In the genomic region with DNA sequence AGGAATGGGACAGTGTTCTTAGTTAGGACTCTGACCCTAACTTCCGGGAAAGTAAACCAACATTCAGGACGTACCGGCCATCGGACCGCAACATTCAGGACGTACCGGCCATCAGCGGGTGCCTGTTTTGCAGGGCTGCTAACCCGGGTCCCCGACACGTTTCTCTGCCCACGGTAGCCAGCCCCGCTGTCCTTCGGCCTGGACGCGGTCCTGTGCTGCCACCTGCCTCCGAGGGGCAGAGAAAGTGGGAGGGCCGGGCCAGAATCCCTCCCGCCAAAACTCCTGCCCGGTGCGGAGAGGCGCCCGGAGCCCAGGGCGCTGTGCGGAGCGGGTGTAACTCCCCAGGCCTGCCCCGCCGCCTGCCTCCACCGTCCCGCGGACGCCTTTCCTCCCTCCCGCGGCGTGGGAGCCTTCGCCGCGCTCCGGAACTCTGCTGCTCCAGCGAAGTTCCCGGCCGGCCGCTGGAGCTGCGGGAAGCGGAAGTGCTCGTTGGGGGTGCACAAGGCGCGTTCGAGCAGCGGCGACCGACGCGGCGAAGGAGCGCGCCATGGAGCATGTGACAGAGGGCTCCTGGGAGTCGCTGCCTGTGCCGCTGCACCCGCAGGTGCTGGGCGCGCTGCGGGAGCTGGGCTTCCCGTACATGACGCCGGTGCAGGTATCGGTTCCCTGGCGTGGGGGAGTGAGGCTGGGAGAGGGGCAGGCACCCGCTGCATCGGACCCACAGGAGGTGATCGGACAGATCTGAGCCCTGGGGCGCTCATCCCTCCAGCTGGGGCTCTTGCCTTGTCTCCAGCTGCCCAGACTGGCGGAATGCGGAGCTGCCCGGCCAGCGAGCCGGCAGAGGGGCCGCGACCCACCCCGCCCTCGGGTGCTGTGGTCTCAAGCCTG, we compare ENCODE assay signal across 8 cellular contexts. TPM values are rescaled to one million over a fixed set of nuclear protein-coding genes. Genes with fewer than 3 reads are reported as not detected.
DNase-seq lines count a peak whose midpoint lies in the region; ATAC-seq and TF ChIP-seq lines count a peak whose summit lies in the region.

A gene with protein sequence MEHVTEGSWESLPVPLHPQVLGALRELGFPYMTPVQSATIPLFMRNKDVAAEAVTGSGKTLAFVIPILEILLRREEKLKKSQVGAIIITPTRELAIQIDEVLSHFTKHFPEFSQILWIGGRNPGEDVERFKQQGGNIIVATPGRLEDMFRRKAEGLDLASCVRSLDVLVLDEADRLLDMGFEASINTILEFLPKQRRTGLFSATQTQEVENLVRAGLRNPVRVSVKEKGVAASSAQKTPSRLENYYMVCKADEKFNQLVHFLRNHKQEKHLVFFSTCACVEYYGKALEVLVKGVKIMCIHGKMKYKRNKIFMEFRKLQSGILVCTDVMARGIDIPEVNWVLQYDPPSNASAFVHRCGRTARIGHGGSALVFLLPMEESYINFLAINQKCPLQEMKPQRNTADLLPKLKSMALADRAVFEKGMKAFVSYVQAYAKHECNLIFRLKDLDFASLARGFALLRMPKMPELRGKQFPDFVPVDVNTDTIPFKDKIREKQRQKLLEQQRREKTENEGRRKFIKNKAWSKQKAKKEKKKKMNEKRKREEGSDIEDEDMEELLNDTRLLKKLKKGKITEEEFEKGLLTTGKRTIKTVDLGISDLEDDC (plus strand): TSS at position 498 of the 888 bp plus-strand sequence. CDS start 50 bp downstream, at position 548.

- no peaks in the 10 kb centered on the region for H3K9me3 Mint-ChIP-seq in activated T-helper 2 cell treated with anti-CD3 and anti-CD28 coated beads, Interferon-gamma antibody, Interleukin-2, Interleukin-4, amounts not matched to agents 10 μg/mL and 5 μg/mL and 100 μg/mL, durations not matched to agents 14 hours and 24 hours and 36 hours

- H3K4me3 ChIP-seq in Jurkat, Clone E6-1 (ENCODE audit: low read length) = peak within 1 kb of the TSS; percentile 99
- peak within 1 kb of the TSS; percentile 100 for H3K4me3 ChIP-seq in fibroblast of the aortic adventitia (ENCODE audit: low read depth, low read length)
- peak within 1 kb of the TSS; percentile 83 for H3K4me3 ChIP-seq in neural cell (ENCODE audit: low read length)
- peak within 1 kb of the TSS; percentile 81 to 100 (median 98) for H3K4me3 ChIP-seq in stomach

- H3K27me3 Mint-ChIP-seq in activated T-helper 2 cell treated with anti-CD3 and anti-CD28 coated beads, Interferon-gamma antibody, Interleukin-2, Interleukin-4, amounts not matched to agents 10 μg/mL and 5 μg/mL and 100 μg/mL, durations not matched to agents 14 hours and 24 hours and 36 hours (ENCODE audit: low read depth) = no peaks in the 10 kb centered on the region

- peak in 1 of 4 donors; percentile 46 for TF ChIP-seq POLR2A in stomach (IDR thresholded peaks at IDR 0.05)

- H3K9me3 ChIP-seq in neural cell (ENCODE audit: low read length) (no peaks in the 10 kb centered on the region), stomach (no peaks in the 10 kb centered on the region)

- peaks cover 59% of the 10 kb centered on the region for H3K36me3 Mint-ChIP-seq in activated T-helper 2 cell treated with anti-CD3 and anti-CD28 coated beads, Interferon-gamma antibody, Interleukin-2, Interleukin-4, amounts not matched to agents 10 μg/mL and 5 μg/mL and 100 μg/mL, durations not matched to agents 14 hours and 24 hours and 36 hours (ENCODE audit: low read depth)

- no peaks in the 10 kb centered on the region for H3K27me3 ChIP-seq in neural cell (ENCODE audit: insufficient read depth, low read depth, low read length)
- no peaks in the 10 kb centered on the region for H3K27me3 ChIP-seq in stomach

- peak within 1 kb of the TSS; percentile 95 for H3K27ac Mint-ChIP-seq in activated T-helper 2 cell treated with anti-CD3 and anti-CD28 coated beads, Interferon-gamma antibody, Interleukin-2, Interleukin-4, amounts not matched to agents 10 μg/mL and 5 μg/mL and 100 μg/mL, durations not matched to agents 14 hours and 24 hours and 36 hours

- no peaks in the 10 kb centered on the region for H3K9me2 ChIP-seq in neural cell (ENCODE audit: insufficient read depth, low read length)

- peak within 1 kb of the TSS; percentile 85 for H2AFZ ChIP-seq in neural cell (ENCODE audit: low read depth, low read length)

- ATAC-seq in GM21576 (IDR thresholded peaks at IDR 0.05; ENCODE audit: unreplicated experiment) = peak; percentile 88

- H3K4me1 Mint-ChIP-seq in activated T-helper 2 cell treated with anti-CD3 and anti-CD28 coated beads, Interferon-gamma antibody, Interleukin-2, Interleukin-4, amounts not matched to agents 10 μg/mL and 5 μg/mL and 100 μg/mL, durations not matched to agents 14 hours and 24 hours and 36 hours (ENCODE audit: low read depth) = peaks cover 18% of the 10 kb centered on the region

- intact Hi-C loops in activated T-helper 2 cell treated with anti-CD3 and anti-CD28 coated beads, Interferon-gamma antibody, Interleukin-2, Interleukin-4, amounts not matched to agents 10 μg/mL and 5 μg/mL and 100 μg/mL, durations not matched to agents 14 hours and 24 hours and 36 hours (cut with micrococcal nuclease) = loop anchor here (1.0 to 5.0 kb wide), 3 partner anchors 17 to 370 kb away; a partner anchor contains a TSS
- intact Hi-C loops in stomach (cut with DNase I; ENCODE audit: low total_unique reads) = no loop called here

- H4K20me1 ChIP-seq in neural cell (ENCODE audit: insufficient read depth) = no peaks in the 10 kb centered on the region

- TF ChIP-seq RAD21 in neural cell (conservative IDR thresholded peaks at IDR 0.05) = peak; percentile 79

- 0 to 2% (median 1%) methylated on average over 25 to 81 of the region's 81 CpGs for WGBS in stomach, 5 donors

- H3K4me2 ChIP-seq in neural cell (ENCODE audit: low read length) = peak within 1 kb of the TSS; percentile 72

- peaks cover 33% of the 10 kb centered on the region for H3K79me2 ChIP-seq in neural cell (replicated peaks; ENCODE audit: insufficient read depth, low read length)

- H3K36me3 ChIP-seq in neural cell (ENCODE audit: insufficient read depth, low read length) (no peaks in the 10 kb centered on the region), stomach (peaks cover 14 to 56% (median 49%) of the 10 kb centered on the region in 4 donors)

- DNase-seq in DMS79 treated with DMSO at 0.1 percent for 48 hours (lab: John Stamatoyannopoulos, UW) = peak; percentile 67
- DNase-seq in Jurkat, Clone E6-1 (ENCODE audit: low read depth, low spot score) = peak; percentile 83
- peak; percentile 92 for DNase-seq in RPMI8226
- DNase-seq in activated T-helper 2 cell treated with anti-CD3 and anti-CD28 coated beads, Interferon-gamma antibody, Interleukin-2, Interleukin-4, amounts not matched to agents 10 μg/mL and 5 μg/mL and 100 μg/mL, durations not matched to agents 14 hours and 24 hours and 36 hours (ENCODE audit: low spot score) = peak; percentile 83
- DNase-seq in fibroblast of the aortic adventitia (ENCODE audit: low read depth) = peak; percentile 80
- DNase-seq in stomach = peak; percentile 87

- peak; percentile 42 for TF ChIP-seq CTCF in fibroblast of the aortic adventitia (IDR thresholded peaks at IDR 0.05; ENCODE audit: insufficient read depth, low read length)
- TF ChIP-seq CTCF in neural cell (IDR thresholded peaks at IDR 0.05; ENCODE audit: poor library complexity, severe bottlenecking) = peak; percentile 87
- TF ChIP-seq CTCF in stomach (IDR thresholded peaks at IDR 0.05) = peak in 3 of 7 experiments; percentile 21 to 73 (median 62)

- TF ChIP-seq EP300 in neural cell (conservative IDR thresholded peaks at IDR 0.05; ENCODE audit: poor library complexity, severe bottlenecking) (peak; percentile 83), stomach (IDR thresholded peaks at IDR 0.05) (no peak)

- peak within 1 kb of the TSS; percentile 88 for H3K9ac ChIP-seq in neural cell (ENCODE audit: low read length)

- H3F3A ChIP-seq in neural cell (ENCODE audit: insufficient read depth, low read length, poor library complexity, severe bottlenecking) = no peaks in the 10 kb centered on the region

- H3K27ac ChIP-seq in neural cell (ENCODE audit: low read length) (peak within 1 kb of the TSS; percentile 76), stomach (peak within 1 kb of the TSS; percentile 88 to 93 (median 90))

- peak within 1 kb of the TSS; percentile 96 for H3K4me3 Mint-ChIP-seq in activated T-helper 2 cell treated with anti-CD3 and anti-CD28 coated beads, Interferon-gamma antibody, Interleukin-2, Interleukin-4, amounts not matched to agents 10 μg/mL and 5 μg/mL and 100 μg/mL, durations not matched to agents 14 hours and 24 hours and 36 hours (ENCODE audit: low read depth)

- peaks cover 14 to 41% (median 30%) of the 10 kb centered on the region in 4 donors for H3K4me1 ChIP-seq in stomach

TF ChIP-seq in neural cell, 6 proteins besides CTCF, POLR2A, EP300 and RAD21 (continues in another document):
- TF ChIP-seq POLR2AphosphoS5 (IDR thresholded peaks at IDR 0.05) (peak; percentile 95), MXI1 (conservative IDR thresholded peaks at IDR 0.05; ENCODE audit: poor library complexity, severe bottlenecking) (peak; percentile 97), SMC3 (conservative IDR thresholded peaks at IDR 0.05; ENCODE audit: poor library complexity) (peak; percentile 69)

RNA-seq across cellular contexts. Expression of the gene that starts here (rescaled TPM):
- 57.4 TPM for polyA plus RNA-seq in Jurkat, Clone E6-1 (2012; ENCODE audit: insufficient read depth, insufficient read length)
- total RNA-seq in activated T-helper 2 cell treated with anti-CD3 and anti-CD28 coated beads, Interferon-gamma antibody, Interleukin-2, Interleukin-4, amounts not matched to agents 10 μg/mL and 5 μg/mL and 100 μg/mL, durations not matched to agents 14 hours and 24 hours and 36 hours = 60.0 and 63.2 TPM in 2 replicates
- total RNA-seq in fibroblast of the aortic adventitia (ENCODE audit: low replicate concordance) = 23.2 and 27.6 TPM in 2 replicates
- 58.8 and 75.7 TPM in 2 replicates for polyA plus RNA-seq in neural cell
- 22.2 and 28.1 TPM in 2 replicates for polyA minus RNA-seq in neural cell
- 10 to 100 TPM; 18.5 to 78.2 (median 20.4) TPM for total RNA-seq in stomach
- 10 to 100 TPM in 2 of 3 donors, 1 to 10 TPM in 1; 7.5 to 17.6 (median 10.9) TPM for polyA plus RNA-seq in stomach

Comparison
In these comparisons a context has a peak if more than half of its experiments do, and no peak if none do; other contexts are left out.
1. Peak in every context shown above with its lines: DNase-seq, ATAC-seq, H3K4me3 ChIP-seq and H3K27ac ChIP-seq.